In genomic region chrX:129632443-129632842, GRCh38 we compare ENCODE assay signal across 30 cellular contexts. TPM values are rescaled to one million over a fixed set of nuclear protein-coding genes. Genes with fewer than 3 reads are reported as not detected.
DNase-seq lines count a peak whose midpoint lies in the region; ATAC-seq and TF ChIP-seq lines count a peak whose summit lies in the region.
"Had no signal": no experiment of that assay in that cellular context is flagged by ENCODE, and none has a peak within 500 bp of the region (broad histone marks: within the 10 kb centered on the region; RNA-seq: fewer than 3 reads in every experiment).

No MANE protein-coding gene starts in this region.

- intact Hi-C loops in activated CD8-positive, alpha-beta T cell treated with anti-CD3 and anti-CD28 coated beads for 36 hours (cut with micrococcal nuclease): loop anchor here (10.0 kb wide), 2 partner anchors 92 to 192 kb away; no protein-coding TSS in a partner anchor

- peaks cover 1% of the 10 kb centered on the region for H3K4me1 Mint-ChIP-seq in activated CD8-positive, alpha-beta T cell treated with anti-CD3 and anti-CD28 coated beads for 36 hours (ENCODE audit: low read depth)
- H3K4me1 Mint-ChIP-seq: activated T-helper 17 cell treated with anti-CD3 and anti-CD28 coated beads, Interleukin-2, amount 50 U/mL, for 72 hours; mesothelial cell of epicardium had no signal

- no peaks in the 10 kb centered on the region for H3K9me2 ChIP-seq in MM.1S (replicated peaks; ENCODE audit: insufficient read depth, low read length)

- H3K27ac ChIP-seq in fibroblast of lung (ENCODE audit: insufficient read depth, low read length) (no peak overlapping the region), skeletal muscle tissue (ENCODE audit: low read depth, low read length) (peak overlapping the region; percentile 7), MM.1S (ENCODE audit: low read length) (no peak overlapping the region)
- H3K27ac ChIP-seq: 22Rv1, psoas muscle, testis had no signal

- H3K4me2 ChIP-seq in fibroblast of lung (ENCODE audit: extremely low read depth, insufficient read depth, low read length) (no peak overlapping the region), MM.1S (ENCODE audit: low read depth, low read length) (no peak overlapping the region)

- H3K36me3 Mint-ChIP-seq in activated CD8-positive, alpha-beta T cell treated with anti-CD3 and anti-CD28 coated beads for 36 hours (ENCODE audit: low read depth): no peaks in the 10 kb centered on the region
- H3K36me3 Mint-ChIP-seq: CD8-positive, alpha-beta T cell; mesothelial cell of epicardium; natural killer cell; T-cell had no signal

- no peaks in the 10 kb centered on the region for H3K4me1 ChIP-seq in fibroblast of lung (ENCODE audit: control insufficient read depth, extremely low read depth, insufficient read depth, low read length)
- H3K4me1 ChIP-seq in skeletal muscle tissue (ENCODE audit: control insufficient read depth in 3 of 3, insufficient read depth in 3 of 3, low read length in 3 of 3): peaks cover 0 to 2% (median 0%) of the 10 kb centered on the region in 3 donors
- no peaks in the 10 kb centered on the region for H3K4me1 ChIP-seq in MM.1S (ENCODE audit: low read length)
- H3K4me1 ChIP-seq: psoas muscle, testis had no signal

- H3F3A ChIP-seq in MM.1S (ENCODE audit: insufficient read depth, low read length): no peaks in the 10 kb centered on the region

- H3K9ac ChIP-seq in fibroblast of lung (ENCODE audit: insufficient read depth, low read length): no peak overlapping the region
- H3K9ac ChIP-seq in skeletal muscle tissue (ENCODE audit: low read depth in 1 of 3, low read length in 3 of 3): no peak overlapping the region
- no peak overlapping the region for H3K9ac ChIP-seq in MM.1S (ENCODE audit: low read length)

- no peak overlapping the region for H3K27ac Mint-ChIP-seq in activated CD8-positive, alpha-beta T cell treated with anti-CD3 and anti-CD28 coated beads for 36 hours
- H3K27ac Mint-ChIP-seq: activated T-helper 17 cell treated with anti-CD3 and anti-CD28 coated beads, Interleukin-2, amount 50 U/mL, for 72 hours; CD8-positive, alpha-beta T cell; mesothelial cell of epicardium; natural killer cell; T-cell had no signal

- no peaks in the 10 kb centered on the region for H3K79me2 ChIP-seq in fibroblast of lung (ENCODE audit: control insufficient read depth, insufficient read depth, low read length)
- no peaks in the 10 kb centered on the region for H3K79me2 ChIP-seq in MM.1S (ENCODE audit: low read length)

- H3K4me3 ChIP-seq in fibroblast of lung (replicated peaks in 1 of 4; ENCODE audit: control extremely low read depth in 1 of 4, insufficient read depth in 1 of 4, low read depth in 3 of 4, low read length in 4 of 4): no peak overlapping the region
- H3K4me3 ChIP-seq in skeletal muscle tissue (ENCODE audit: low read length in 3 of 3): no peak overlapping the region
- no peak overlapping the region for H3K4me3 ChIP-seq in MM.1S (ENCODE audit: low read length)
- H3K4me3 ChIP-seq: psoas muscle, skin epidermis, testis had no signal

- no peak for ATAC-seq in HG03342 (IDR thresholded peaks at IDR 0.05; ENCODE audit: unreplicated experiment)
- ATAC-seq in activated CD8-positive, alpha-beta T cell treated with anti-CD3 and anti-CD28 coated beads for 36 hours: no peak
- ATAC-seq: activated T-helper 17 cell treated with anti-CD3 and anti-CD28 coated beads, Interleukin-2, amount 50 U/mL, for 72 hours; CD8-positive, alpha-beta T cell; HepG2; left ventricle myocardium superior; psoas muscle; stimulated activated naive CD8-positive, alpha-beta T cell treated with anti-CD3 and anti-CD28 coated beads, Interleukin-15, Interleukin-2, amounts not matched to agents 100 U/mL and 50 U/mL, for 24 hours; T-cell had no signal

- H3K4me3 Mint-ChIP-seq in activated CD8-positive, alpha-beta T cell treated with anti-CD3 and anti-CD28 coated beads for 36 hours: no peak overlapping the region
- H3K4me3 Mint-ChIP-seq: activated T-helper 17 cell treated with anti-CD3 and anti-CD28 coated beads, Interleukin-2, amount 50 U/mL, for 72 hours; CD8-positive, alpha-beta T cell; mesothelial cell of epicardium; natural killer cell; T-cell had no signal

- H3K9me3 Mint-ChIP-seq in activated CD8-positive, alpha-beta T cell treated with anti-CD3 and anti-CD28 coated beads for 36 hours: no peaks in the 10 kb centered on the region
- H3K9me3 Mint-ChIP-seq: activated T-helper 17 cell treated with anti-CD3 and anti-CD28 coated beads, Interleukin-2, amount 50 U/mL, for 72 hours; CD8-positive, alpha-beta T cell; natural killer cell; T-cell had no signal

- H3K36me3 ChIP-seq in fibroblast of lung (ENCODE audit: control insufficient read depth, insufficient read depth, low read length) (no peaks in the 10 kb centered on the region), skeletal muscle tissue (ENCODE audit: control insufficient read depth in 3 of 3, insufficient read depth in 3 of 3, low read length in 3 of 3) (no peaks in the 10 kb centered on the region), MM.1S (replicated peaks; ENCODE audit: insufficient read depth, low read length) (no peaks in the 10 kb centered on the region)

- H3K27me3 Mint-ChIP-seq in activated CD8-positive, alpha-beta T cell treated with anti-CD3 and anti-CD28 coated beads for 36 hours: no peaks in the 10 kb centered on the region
- H3K27me3 Mint-ChIP-seq: activated T-helper 17 cell treated with anti-CD3 and anti-CD28 coated beads, Interleukin-2, amount 50 U/mL, for 72 hours had no signal

- CTCF ChIA-PET in activated CD8-positive, alpha-beta T cell treated with anti-CD3 and anti-CD28 coated beads for 36 hours (lab: Charles Lee): no interaction called here

- TF ChIP-seq CTCF in fibroblast of lung (conservative IDR thresholded peaks at IDR 0.05 in 1 of 2, IDR thresholded peaks at IDR 0.05 in 1 of 2; ENCODE audit: low read depth in 1 of 2, low read length in 2 of 2) (no peak), MM.1S (IDR thresholded peaks at IDR 0.05; ENCODE audit: low read length) (no peak)
- TF ChIP-seq CTCF in activated CD8-positive, alpha-beta T cell treated with anti-CD3 and anti-CD28 coated beads for 36 hours (IDR thresholded peaks at IDR 0.05): no peak

- DNase-seq in DMS 273 (lab: John Stamatoyannopoulos, UW; ENCODE audit: unreplicated experiment): peak; percentile 47
- no peak for DNase-seq in DMS 273 treated with DMSO at 0.1 percent for 48 hours (lab: John Stamatoyannopoulos, UW)
- DNase-seq in NCI-H69 (lab: John Stamatoyannopoulos, UW): peak; percentile 36
- DNase-seq in fibroblast of lung (ENCODE audit: low read depth in 2 of 2): peak; percentile 47 to 48
- no peak for DNase-seq in MM.1S
- DNase-seq in activated CD8-positive, alpha-beta T cell treated with anti-CD3 and anti-CD28 coated beads for 36 hours: no peak
- DNase-seq: activated CD4-positive, alpha-beta T cell treated with anti-CD3 and anti-CD28 coated beads, Interleukin-2, amount 50 U/mL, for 4 hours; activated naive CD4-positive, alpha-beta T cell treated with anti-CD3 and anti-CD28 coated beads, Interleukin-2, amount 50 U/mL, for 16 hours; AML-193; CD8-positive, alpha-beta T cell; effector memory CD4-positive, alpha-beta T cell; GDM1; HCEC 1CT; left ventricle myocardium superior; natural killer cell; NCI-H1105; NCI-H1930; NCI-H526; occipital lobe; psoas muscle; stimulated activated naive CD8-positive, alpha-beta T cell treated with anti-CD3 and anti-CD28 coated beads, Interleukin-15, Interleukin-2, amounts not matched to agents 100 U/mL and 50 U/mL, for 24 hours; T-cell; testis had no signal

- H3K27me3 ChIP-seq in fibroblast of lung (ENCODE audit: control insufficient read depth, insufficient read depth, low read length) (no peaks in the 10 kb centered on the region), skeletal muscle tissue (ENCODE audit: control insufficient read depth in 3 of 3, insufficient read depth in 3 of 3, low read length in 3 of 3) (no peaks in the 10 kb centered on the region), MM.1S (replicated peaks; ENCODE audit: insufficient read depth, low read length) (no peaks in the 10 kb centered on the region)
- H3K27me3 ChIP-seq: testis had no signal

- POLR2A ChIA-PET in activated CD8-positive, alpha-beta T cell treated with anti-CD3 and anti-CD28 coated beads for 36 hours (lab: Charles Lee): interaction anchor here (0.7 kb wide), 1 partner anchor 296 kb away, joined by 3 read pairs; no protein-coding TSS in a partner anchor

- no peaks in the 10 kb centered on the region for H4K20me1 ChIP-seq in fibroblast of lung (ENCODE audit: control insufficient read depth, extremely low read depth, insufficient read depth, low read length)
- no peaks in the 10 kb centered on the region for H4K20me1 ChIP-seq in MM.1S (ENCODE audit: insufficient read depth, low read length)

- H3K9me3 ChIP-seq in fibroblast of lung (ENCODE audit: control insufficient read depth, insufficient read depth, low read depth, low read length) (no peaks in the 10 kb centered on the region), skeletal muscle tissue (ENCODE audit: control insufficient read depth in 3 of 3, low read length in 3 of 3) (no peaks in the 10 kb centered on the region), MM.1S (replicated peaks; ENCODE audit: insufficient read depth, low read length) (no peaks in the 10 kb centered on the region)
- H3K9me3 ChIP-seq: psoas muscle, testis had no signal

- H2AFZ ChIP-seq in fibroblast of lung (ENCODE audit: low read length): no peak overlapping the region
- H2AFZ ChIP-seq in MM.1S (ENCODE audit: low read length): no peak overlapping the region

RNA-seq across cellular contexts. Expression of gene APLN, which starts 22.3 kb away (rescaled TPM):
- 0.17 and 3.6 TPM in 2 replicates for total RNA-seq in fibroblast of lung
- 0.58 and 2.4 TPM in 2 replicates for polyA plus RNA-seq in fibroblast of lung
- polyA plus RNA-seq in fibroblast of lung (2012): 0.78 and 2.5 TPM in 2 replicates
- 0.93 and 3.7 TPM in 2 replicates for polyA minus RNA-seq in fibroblast of lung (ENCODE audit: low replicate concordance)
- 4.2 TPM for total RNA-seq in skeletal muscle tissue
- total RNA-seq in activated CD8-positive, alpha-beta T cell treated with anti-CD3 and anti-CD28 coated beads for 36 hours: 1 to 10 TPM; 3.5 TPM
- total RNA-seq: CD8-positive, alpha-beta T cell had no signal

Comparison
In these comparisons a context has a peak if more than half of its experiments do, and no peak if none do; other contexts are left out.
1. DNase-seq: peak in DMS 273 (single experiment), NCI-H69 (single experiment) and fibroblast of lung (2 of 2); none in DMS 273 treated with DMSO at 0.1 percent for 48 hours (single experiment), MM.1S (single experiment) and activated CD8-positive, alpha-beta T cell treated with anti-CD3 and anti-CD28 coated beads for 36 hours (single experiment).